2 cellular contexts compared by ENCODE assay signal in genomic region chr12:124829008-124829707, GRCh38.
A peak's percentile ranks its signal among the peaks of the same experiment; 100 is the strongest.
TF ChIP-seq lines count a peak whose summit lies in the region.

No MANE protein-coding gene starts in this region.

TF ChIP-seq in A549, 52 proteins besides CTCF, POLR2A, EP300 and RAD21 (continued from another document and continues in another):
- TF ChIP-seq EHMT2 (IDR thresholded peaks at IDR 0.05; ENCODE audit: low read depth) (no peak), SREBF2 (IDR thresholded peaks at IDR 0.05) (no peak), ZNF302 (CRISPR knock-in tag; IDR thresholded peaks at IDR 0.05) (no peak), ZFP36 (IDR thresholded peaks at IDR 0.05; ENCODE audit: borderline replicate concordance, partially characterized antibody) (no peak), CBX8 (IDR thresholded peaks at IDR 0.05) (no peak), RNF2 (IDR thresholded peaks at IDR 0.05; ENCODE audit: borderline replicate concordance, low read depth) (no peak), HOXB5 (CRISPR knock-in tag; IDR thresholded peaks at IDR 0.05) (peak; percentile 97), E2F6 (IDR thresholded peaks at IDR 0.05; ENCODE audit: borderline replicate concordance, low read depth) (0 out of 2 replicates have a peak, but pooled peaks have one; percentile 4), GATA3 (IDR thresholded peaks at IDR 0.05; ENCODE audit: borderline replicate concordance) (peak; percentile 98), RFX5 (IDR thresholded peaks at IDR 0.05) (no peak), BCL3 (IDR thresholded peaks at IDR 0.05) (peak; percentile 47; the same call in 1 of the 3 replicates), HMGXB4 (CRISPR knock-in tag; IDR thresholded peaks at IDR 0.05; ENCODE audit: borderline replicate concordance) (no peak), FOXS1 (CRISPR knock-in tag; IDR thresholded peaks at IDR 0.05) (no peak), HOXB13 (CRISPR knock-in tag; IDR thresholded peaks at IDR 0.05; ENCODE audit: low read depth) (no peak), ESRRA (IDR thresholded peaks at IDR 0.05; ENCODE audit: borderline replicate concordance, low read length) (0 out of 2 replicates have a peak, but pooled peaks have one; percentile 65), NPAS2 (CRISPR knock-in tag; IDR thresholded peaks at IDR 0.05; ENCODE audit: borderline replicate concordance) (no peak), KDM5A (IDR thresholded peaks at IDR 0.05) (no peak), ZSCAN20 (CRISPR knock-in tag; IDR thresholded peaks at IDR 0.05) (no peak), FOSL2 (IDR thresholded peaks at IDR 0.05) (peak; percentile 52; the same call in 1 of the 2 replicates), FOSL2 (CRISPR knock-in tag; IDR thresholded peaks at IDR 0.05) (peak; percentile 66), USF2 (IDR thresholded peaks at IDR 0.05) (no peak), MAX (IDR thresholded peaks at IDR 0.05) (peak; percentile 69), CBX2 (IDR thresholded peaks at IDR 0.05; ENCODE audit: borderline replicate concordance, low read depth) (no peak), RCOR1 (IDR thresholded peaks at IDR 0.05; ENCODE audit: low read depth, low read length) (0 out of 2 replicates have a peak, but pooled peaks have one; percentile 59), SMC3 (IDR thresholded peaks at IDR 0.05) (0 out of 3 replicates have a peak, but pooled peaks have one; percentile 38), HOXA7 (CRISPR knock-in tag; IDR thresholded peaks at IDR 0.05) (no peak), BHLHE40 (IDR thresholded peaks at IDR 0.05; ENCODE audit: low read depth, low read length) (no peak), MAFK (IDR thresholded peaks at IDR 0.05; ENCODE audit: partially characterized antibody) (no peak), TFCP2L1 (CRISPR knock-in tag; IDR thresholded peaks at IDR 0.05) (no peak; the same call in 1 of the 2 replicates), JUNB (IDR thresholded peaks at IDR 0.05) (no peak), RARB (CRISPR knock-in tag; IDR thresholded peaks at IDR 0.05) (peak; percentile 53; the same call in 1 of the 2 replicates), MAZ (IDR thresholded peaks at IDR 0.05; ENCODE audit: borderline replicate concordance, low read depth, low read length) (no peak), HDAC2 (IDR thresholded peaks at IDR 0.05) (no peak), TP53 (CRISPR knock-in tag; IDR thresholded peaks at IDR 0.05) (no peak)

TF ChIP-seq in K562, 482 proteins besides CTCF, POLR2A, EP300 and RAD21 (continued from another document and continues in another):
- no peak for TF ChIP-seq FOXP1 (CRISPR knock-in tag; IDR thresholded peaks at IDR 0.05)
- TF ChIP-seq SMARCE1 (IDR thresholded peaks at IDR 0.05), result peak; percentile 58; the same call in 1 of the 2 replicates
- 0 out of 4 replicates have a peak, but pooled peaks of 1 of the 2 experiments have one; percentile 7 for TF ChIP-seq TEAD1 (CRISPR knock-in tag; IDR thresholded peaks at IDR 0.05)
- no peak for TF ChIP-seq MXD1 (CRISPR knock-in tag; IDR thresholded peaks at IDR 0.05; ENCODE audit: borderline replicate concordance, poor library complexity, severe bottlenecking)
- no peak for TF ChIP-seq ZNF518B (CRISPR knock-in tag; IDR thresholded peaks at IDR 0.05)
- no peak for TF ChIP-seq HOMEZ (CRISPR knock-in tag; IDR thresholded peaks at IDR 0.05)
- peak; percentile 51; the same call in 1 of the 2 replicates for TF ChIP-seq PBX2 (CRISPR knock-in tag; IDR thresholded peaks at IDR 0.05; ENCODE audit: low read depth)
- TF ChIP-seq PBX2 (tag; conservative IDR thresholded peaks at IDR 0.05; ENCODE audit: low read depth), result peak; percentile 92
- TF ChIP-seq CHD1 (IDR thresholded peaks at IDR 0.05; ENCODE audit: low read length), result no peak
- TF ChIP-seq ZNF354B (CRISPR knock-in tag; IDR thresholded peaks at IDR 0.05), result no peak
- TF ChIP-seq CEBPZ (IDR thresholded peaks at IDR 0.05; ENCODE audit: borderline replicate concordance, low read depth, low read length), result no peak
- TF ChIP-seq ZBTB40 (IDR thresholded peaks at IDR 0.05), result no peak
- no peak for TF ChIP-seq ZBTB40 (CRISPR knock-in tag; IDR thresholded peaks at IDR 0.05)
- TF ChIP-seq BCOR (IDR thresholded peaks at IDR 0.05), result peak; percentile 97
- no peak for TF ChIP-seq THRA (IDR thresholded peaks at IDR 0.05)
